In the genomic region with DNA sequence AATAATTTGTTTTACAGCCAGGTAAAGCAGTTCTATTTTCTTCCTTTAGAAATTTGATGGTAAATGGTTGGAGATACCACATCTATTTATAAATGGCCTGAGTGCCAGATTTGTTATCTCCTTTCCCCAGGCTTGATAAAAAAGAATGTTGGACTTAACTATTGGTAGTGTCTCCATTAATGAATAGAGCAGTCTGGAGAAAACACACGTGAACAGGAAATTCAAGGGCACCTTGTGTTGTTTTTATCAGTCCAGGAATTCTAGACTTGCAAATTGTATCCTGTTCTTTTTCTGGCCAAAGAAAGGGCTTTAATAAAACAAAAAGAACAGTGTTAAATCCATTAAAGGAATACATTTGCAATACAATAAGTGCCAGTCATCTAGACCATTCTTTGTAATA, we compare ENCODE assay signal across 22 cellular contexts. TPM values are rescaled to one million over a fixed set of nuclear protein-coding genes. Genes with fewer than 3 reads are reported as not detected.
DNase-seq lines count a peak whose midpoint lies in the region; ATAC-seq and TF ChIP-seq lines count a peak whose summit lies in the region.
"Had no signal": no experiment of that assay in that cellular context is flagged by ENCODE, and none has a peak within 500 bp of the region (broad histone marks: within the 10 kb centered on the region; RNA-seq: fewer than 3 reads in every experiment).

No MANE protein-coding gene starts in this region.

- peaks cover 3% of the 10 kb centered on the region for H3F3A ChIP-seq in SK-N-SH (replicated peaks; ENCODE audit: insufficient read depth)

- CTCF ChIA-PET in SK-N-SH (lab: Yijun Ruan, JAX), result interaction anchor here (1.5 kb wide), 1 partner anchor 13 kb away, joined by 4 read pairs; no protein-coding TSS in a partner anchor

- H3K36me3 Mint-ChIP-seq in osteocyte (ENCODE audit: unreplicated experiment), result peaks cover 10% of the 10 kb centered on the region
- H3K36me3 Mint-ChIP-seq: brain had no signal

- POLR2A ChIA-PET in SK-N-SH (lab: Yijun Ruan, JAX), result no interaction called here

- no peak overlapping the region for H3K4me2 ChIP-seq in SK-N-SH

- no peaks in the 10 kb centered on the region for H3K9me2 ChIP-seq in SK-N-SH

- H3K27ac ChIP-seq in SK-N-SH (ENCODE audit: low read depth in 2 of 2, low read length in 1 of 2) (peak overlapping the region in 1 of 2 experiments; percentile 28; a peak in 1 of 4 replicates), tibial nerve (no peak overlapping the region)
- H3K27ac ChIP-seq: dorsolateral prefrontal cortex, GM23248, SJCRH30 had no signal

- H3K4me3 Mint-ChIP-seq in osteocyte (ENCODE audit: unreplicated experiment), result no peak overlapping the region
- H3K4me3 Mint-ChIP-seq: activated naive CD8-positive, alpha-beta T cell; B cell; brain; T-helper 2 cell treated with Interferon-gamma antibody and Interleukin-4, amounts not matched to agents 5 μg/mL and 100 μg/mL, for 36 hours had no signal

- H3K36me3 ChIP-seq in SK-N-SH (replicated peaks in 1 of 2; ENCODE audit: control insufficient read depth in 1 of 2, insufficient read depth in 2 of 2, low read length in 1 of 2) (peaks cover 0 to 8% of the 10 kb centered on the region in 2 experiments), tibial nerve (no peaks in the 10 kb centered on the region)
- H3K36me3 ChIP-seq: right lobe of liver, SJCRH30 had no signal

- H3K79me2 ChIP-seq in SK-N-SH (ENCODE audit: insufficient read depth), result no peaks in the 10 kb centered on the region; the same call in 1 of the 2 replicates

- no peaks in the 10 kb centered on the region for H3K27me3 Mint-ChIP-seq in osteocyte (ENCODE audit: unreplicated experiment)
- H3K27me3 Mint-ChIP-seq: activated naive CD8-positive, alpha-beta T cell; B cell; brain had no signal

- no peaks in the 10 kb centered on the region for H3K9me3 Mint-ChIP-seq in osteocyte (ENCODE audit: unreplicated experiment)
- H3K9me3 Mint-ChIP-seq: brain; T-helper 2 cell treated with Interferon-gamma antibody and Interleukin-4, amounts not matched to agents 5 μg/mL and 100 μg/mL, for 36 hours had no signal

- H2AFZ ChIP-seq in SK-N-SH (ENCODE audit: low read depth), result no peak overlapping the region
- H2AFZ ChIP-seq: GM23248 had no signal

- no peak for ATAC-seq in SK-N-SH treated with all-trans-retinoic acid at 6 μM for 48 hours
- ATAC-seq in HG03378 (IDR thresholded peaks at IDR 0.05; ENCODE audit: unreplicated experiment), result no peak
- ATAC-seq in GM18511 (IDR thresholded peaks at IDR 0.05; ENCODE audit: unreplicated experiment), result no peak
- ATAC-seq: left lobe of liver had no signal

- H3K27ac Mint-ChIP-seq in osteocyte (ENCODE audit: unreplicated experiment), result peak overlapping the region; percentile 41
- H3K27ac Mint-ChIP-seq: activated naive CD8-positive, alpha-beta T cell; B cell; brain; T-helper 2 cell treated with Interferon-gamma antibody and Interleukin-4, amounts not matched to agents 5 μg/mL and 100 μg/mL, for 36 hours had no signal

- no peak for DNase-seq in SK-N-SH
- DNase-seq in fibroblast of the aortic adventitia (ENCODE audit: low read depth), result peak; percentile 31
- no peak for DNase-seq in osteocyte (ENCODE audit: extremely low spot score, unreplicated experiment)
- no peak for DNase-seq in tibial nerve (ENCODE audit: low spot score in 2 of 2)
- no peak for DNase-seq in T1000 (lab: John Stamatoyannopoulos, UW)
- DNase-seq: dorsolateral prefrontal cortex; GM23248; Kasumi-1; NCI-H1105 treated with DMSO at 0.1 percent for 48 hours; NCI-H2107; NCI-H524 treated with DMSO at 0.1 percent for 48 hours; right lobe of liver; SJCRH30; stimulated activated naive CD4-positive, alpha-beta T cell had no signal

- H3K9ac ChIP-seq in SK-N-SH, result no peak overlapping the region
- H3K9ac ChIP-seq: GM23248 had no signal

- H3K27me3 ChIP-seq in SK-N-SH (ENCODE audit: insufficient read depth) (no peaks in the 10 kb centered on the region), tibial nerve (no peaks in the 10 kb centered on the region)
- H3K27me3 ChIP-seq: dorsolateral prefrontal cortex, right lobe of liver, SJCRH30 had no signal

- no peak overlapping the region for H3K4me3 ChIP-seq in SK-N-SH (ENCODE audit: low read depth in 2 of 2, low read length in 1 of 2)
- H3K4me3 ChIP-seq in fibroblast of the aortic adventitia (ENCODE audit: low read depth, low read length), result no peak overlapping the region
- H3K4me3 ChIP-seq in tibial nerve, result no peak overlapping the region
- H3K4me3 ChIP-seq: dorsolateral prefrontal cortex, GM23248, right lobe of liver, SJCRH30 had no signal

- TF ChIP-seq POLR2A in tibial nerve (IDR thresholded peaks at IDR 0.05), result no peak

- 67% methylated on average over 1 of the region's 1 CpG for WGBS in SK-N-SH (ENCODE audit: low lambda C conversion rate)
- WGBS in tibial nerve, 2 donors, result 32 to 50% methylated on average over 1 of the region's 1 CpG

- H3K4me1 ChIP-seq in SK-N-SH (ENCODE audit: control insufficient read depth in 1 of 2, insufficient read depth in 2 of 2, low read depth in 1 of 2, low read length in 1 of 2) (peaks cover 0 to 12% of the 10 kb centered on the region in 2 experiments; a peak in 2 of 4 replicates), tibial nerve (peaks cover 0 to 31% (median 8%) of the 10 kb centered on the region in 4 donors)
- H3K4me1 ChIP-seq: SJCRH30 had no signal

- peaks cover 54% of the 10 kb centered on the region for H3K4me1 Mint-ChIP-seq in osteocyte (ENCODE audit: unreplicated experiment)

- H3K9me3 ChIP-seq in SK-N-SH (no peaks in the 10 kb centered on the region), tibial nerve (no peaks in the 10 kb centered on the region)
- H3K9me3 ChIP-seq: right lobe of liver, SJCRH30 had no signal

- TF ChIP-seq EP300 in SK-N-SH (IDR thresholded peaks at IDR 0.05; ENCODE audit: borderline replicate concordance in 1 of 2, low read depth in 1 of 2, low read length in 1 of 2), result no peak
- peak; percentile 36 to 40 for TF ChIP-seq EP300 in tibial nerve (IDR thresholded peaks at IDR 0.05)

- no peak for TF ChIP-seq CTCF in SK-N-SH (IDR thresholded peaks at IDR 0.05)
- no peak for TF ChIP-seq CTCF in fibroblast of the aortic adventitia (IDR thresholded peaks at IDR 0.05; ENCODE audit: insufficient read depth, low read length)
- no peak for TF ChIP-seq CTCF in osteocyte (IDR thresholded peaks at IDR 0.05)
- TF ChIP-seq CTCF in tibial nerve (IDR thresholded peaks at IDR 0.05), result no peak

- H4K20me1 ChIP-seq in SK-N-SH (ENCODE audit: insufficient read depth), result no peaks in the 10 kb centered on the region

- TF ChIP-seq RAD21 in SK-N-SH (IDR thresholded peaks at IDR 0.05; ENCODE audit: low read length), result no peak

TF ChIP-seq in SK-N-SH treated with all-trans-retinoic acid at 6 μM for 48 hours, 23 proteins besides CTCF, POLR2A, EP300 and RAD21 (continues in another document):
- TF ChIP-seq, protein P1, sequence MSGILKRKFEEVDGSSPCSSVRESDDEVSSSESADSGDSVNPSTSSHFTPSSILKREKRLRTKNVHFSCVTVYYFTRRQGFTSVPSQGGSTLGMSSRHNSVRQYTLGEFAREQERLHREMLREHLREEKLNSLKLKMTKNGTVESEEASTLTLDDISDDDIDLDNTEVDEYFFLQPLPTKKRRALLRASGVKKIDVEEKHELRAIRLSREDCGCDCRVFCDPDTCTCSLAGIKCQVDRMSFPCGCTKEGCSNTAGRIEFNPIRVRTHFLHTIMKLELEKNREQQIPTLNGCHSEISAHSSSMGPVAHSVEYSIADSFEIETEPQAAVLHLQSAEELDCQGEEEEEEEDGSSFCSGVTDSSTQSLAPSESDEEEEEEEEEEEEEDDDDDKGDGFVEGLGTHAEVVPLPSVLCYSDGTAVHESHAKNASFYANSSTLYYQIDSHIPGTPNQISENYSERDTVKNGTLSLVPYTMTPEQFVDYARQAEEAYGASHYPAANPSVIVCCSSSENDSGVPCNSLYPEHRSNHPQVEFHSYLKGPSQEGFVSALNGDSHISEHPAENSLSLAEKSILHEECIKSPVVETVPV (CRISPR knock-in tag; IDR thresholded peaks at IDR 0.05), result no peak

TF ChIP-seq in SK-N-SH, 30 proteins besides CTCF, POLR2A, EP300 and RAD21 (continues in another document):
- TF ChIP-seq EZH2phosphoT487 (IDR thresholded peaks at IDR 0.05; ENCODE audit: borderline replicate concordance, low read depth) (no peak), POLR2AphosphoS5 (IDR thresholded peaks at IDR 0.05; ENCODE audit: low read depth, low read length) (no peak), JUND (IDR thresholded peaks at IDR 0.05) (no peak), GABPA (IDR thresholded peaks at IDR 0.05; ENCODE audit: low read depth) (no peak), TAF1 (IDR thresholded peaks at IDR 0.05; ENCODE audit: borderline replicate concordance, low read depth, low read length) (no peak), MXI1 (IDR thresholded peaks at IDR 0.05; ENCODE audit: low read depth, low read length) (no peak), SMC3 (IDR thresholded peaks at IDR 0.05; ENCODE audit: low read depth, low read length) (no peak)
- TF ChIP-seq, protein P2, sequence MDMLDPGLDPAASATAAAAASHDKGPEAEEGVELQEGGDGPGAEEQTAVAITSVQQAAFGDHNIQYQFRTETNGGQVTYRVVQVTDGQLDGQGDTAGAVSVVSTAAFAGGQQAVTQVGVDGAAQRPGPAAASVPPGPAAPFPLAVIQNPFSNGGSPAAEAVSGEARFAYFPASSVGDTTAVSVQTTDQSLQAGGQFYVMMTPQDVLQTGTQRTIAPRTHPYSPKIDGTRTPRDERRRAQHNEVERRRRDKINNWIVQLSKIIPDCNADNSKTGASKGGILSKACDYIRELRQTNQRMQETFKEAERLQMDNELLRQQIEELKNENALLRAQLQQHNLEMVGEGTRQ (IDR thresholded peaks at IDR 0.05; ENCODE audit: borderline replicate concordance, low read depth, low read length), result no peak

RNA-seq across cellular contexts. Expression of a gene that starts 40.8 kb away (rescaled TPM):
- polyA plus RNA-seq in SK-N-SH (2012; rRNA removed), result 6.4 and 7.2 TPM in 2 replicates
- polyA plus RNA-seq in SK-N-SH (2012; cell fraction: cytosol; rRNA removed), result 10.0 and 11.4 TPM in 2 replicates
- 2.3 and 4.7 TPM in 2 replicates for polyA plus RNA-seq in SK-N-SH (2012; cell fraction: nucleus; rRNA removed)
- 2.8 and 44.5 TPM in 2 replicates for total RNA-seq in fibroblast of the aortic adventitia (ENCODE audit: low replicate concordance)
- 5.5 and 6.4 TPM in 2 replicates for total RNA-seq in osteocyte
- 1 to 10 TPM in 2 of 4 donors, under 1 TPM in 2; 0.39 to 2.4 (median 1.4) TPM for total RNA-seq in tibial nerve

RNA-seq across cellular contexts. Expression of a gene that starts 47.8 kb away (rescaled TPM):
- polyA plus RNA-seq in SK-N-SH (2012; rRNA removed), result 4.7 and 5.7 TPM in 2 replicates
- polyA plus RNA-seq in SK-N-SH (2012; cell fraction: cytosol; rRNA removed), result 6.7 and 9.2 TPM in 2 replicates
- polyA plus RNA-seq in SK-N-SH (2012; cell fraction: nucleus; rRNA removed), result 4.0 and 9.3 TPM in 2 replicates
- total RNA-seq in fibroblast of the aortic adventitia (ENCODE audit: low replicate concordance) (25.9 and 33.6 TPM in 2 replicates), osteocyte (75.6 and 81.3 TPM in 2 replicates), tibial nerve (10 to 100 TPM; 30.6 to 51.6 (median 40.8) TPM)
